ENCODE assay signal across 13 cellular contexts in genomic region chr5:66209794-66210193, GRCh38.
"Had no signal": no experiment of that assay in that cellular context is flagged by ENCODE, and none has a peak within 500 bp of the region (broad histone marks: within the 10 kb centered on the region; RNA-seq: fewer than 3 reads in every experiment).

No MANE protein-coding gene starts in this region.

- DNase-seq: activated B cell treated with CpG ODN at 0.5 μM for 24 hours; activated CD4-positive, alpha-beta T cell treated with anti-CD3 and anti-CD28 coated beads, Interleukin-2, amount 10 ng/mL, durations not matched to agents 24 days and 14 days; activated naive CD4-positive, alpha-beta T cell treated with anti-CD3 and anti-CD28 coated beads, Interleukin-2, amount 50 U/mL, for 16 hours; adrenal gland; erythroblast; left ventricle myocardium inferior; nucleus accumbens; stimulated activated CD4-positive, alpha-beta T cell treated with anti-CD3 and anti-CD28 coated beads, Interleukin-2, amount 100 ng/mL, for 48 hours; stimulated activated CD8-positive, alpha-beta memory T cell treated with anti-CD3 and anti-CD28 coated beads, Interleukin-4, amount 100 ng/mL, for 48 hours; stimulated activated naive CD8-positive, alpha-beta T cell treated with anti-CD3 and anti-CD28 coated beads, Interleukin-15, Interleukin-2, amounts not matched to agents 100 U/mL and 50 U/mL, for 24 hours had no signal

- H3K4me3 ChIP-seq: adrenal gland, breast epithelium, left ventricle myocardium inferior, prostate gland had no signal

- H3K4me1 Mint-ChIP-seq: activated B cell treated with CpG ODN at 0.5 μM for 24 hours; activated CD4-positive, alpha-beta T cell treated with anti-CD3 and anti-CD28 coated beads, Interleukin-2, amount 10 ng/mL, durations not matched to agents 24 days and 14 days had no signal

- H3K4me3 Mint-ChIP-seq: activated B cell treated with CpG ODN at 0.5 μM for 24 hours; activated CD4-positive, alpha-beta T cell treated with anti-CD3 and anti-CD28 coated beads, Interleukin-2, amount 10 ng/mL, durations not matched to agents 24 days and 14 days; endodermal cell had no signal

- H3K4me1 ChIP-seq: adrenal gland, breast epithelium, left ventricle myocardium inferior, prostate gland had no signal

- H3K36me3 ChIP-seq: adrenal gland, breast epithelium, left ventricle myocardium inferior, prostate gland had no signal

- H3K27ac ChIP-seq: adrenal gland, left ventricle myocardium inferior, prostate gland had no signal

- H3K27ac Mint-ChIP-seq: activated B cell treated with CpG ODN at 0.5 μM for 24 hours; activated CD4-positive, alpha-beta T cell treated with anti-CD3 and anti-CD28 coated beads, Interleukin-2, amount 10 ng/mL, durations not matched to agents 24 days and 14 days had no signal

- H3K9me3 Mint-ChIP-seq: activated B cell treated with CpG ODN at 0.5 μM for 24 hours; activated CD4-positive, alpha-beta T cell treated with anti-CD3 and anti-CD28 coated beads, Interleukin-2, amount 10 ng/mL, durations not matched to agents 24 days and 14 days; endodermal cell had no signal

- H3K27me3 ChIP-seq: adrenal gland, breast epithelium had no signal

- H3K9me3 ChIP-seq: adrenal gland, breast epithelium, left ventricle myocardium inferior, prostate gland had no signal

- H3K27me3 Mint-ChIP-seq: activated B cell treated with CpG ODN at 0.5 μM for 24 hours; activated CD4-positive, alpha-beta T cell treated with anti-CD3 and anti-CD28 coated beads, Interleukin-2, amount 10 ng/mL, durations not matched to agents 24 days and 14 days had no signal
